ENCODE assay signal across 8 cellular contexts in genomic region chr7:134885967-134886352, GRCh38.
DNase-seq lines count a peak whose midpoint lies in the region; ATAC-seq and TF ChIP-seq lines count a peak whose summit lies in the region.

No MANE protein-coding gene starts in this region.

- peak; percentile 66 for DNase-seq in GM04504 (ENCODE audit: low read depth)
- DNase-seq in SIG-M5 treated with dmso at 0.1 percent for 504 hours (lab: John Stamatoyannopoulos, UW; ENCODE audit: unreplicated experiment): peak; percentile 47
- DNase-seq in foreskin keratinocyte: peak in 1 of 2 donors; percentile 50
- DNase-seq in skeletal muscle cell (ENCODE audit: low read depth): peak; percentile 81
- no peak for DNase-seq in posterior cingulate gyrus
- DNase-seq in effector memory CD8-positive, alpha-beta T cell: no peak
- no peak for DNase-seq in NCI-H82 (lab: John Stamatoyannopoulos, UW)

- peaks cover 0 to 18% of the 10 kb centered on the region in 2 donors for H3K27me3 Mint-ChIP-seq in effector memory CD8-positive, alpha-beta T cell

- no peak overlapping the region for H3K27ac Mint-ChIP-seq in effector memory CD8-positive, alpha-beta T cell

- no peaks in the 10 kb centered on the region for H3K4me1 Mint-ChIP-seq in effector memory CD8-positive, alpha-beta T cell (ENCODE audit: low read depth in 2 of 2)

- no peaks in the 10 kb centered on the region for H3K36me3 Mint-ChIP-seq in effector memory CD8-positive, alpha-beta T cell (ENCODE audit: insufficient read depth)

- TF ChIP-seq CTCF in foreskin keratinocyte (conservative IDR thresholded peaks at IDR 0.05): no peak

- H3K27ac ChIP-seq in foreskin keratinocyte: no peak overlapping the region

- intact Hi-C loops in posterior cingulate gyrus (cut with DNase I): no loop called here

- H3K4me1 ChIP-seq in foreskin keratinocyte: peaks cover 22% of the 10 kb centered on the region

- H3K4me3 ChIP-seq in skeletal muscle cell (ENCODE audit: low read depth, low read length): no peak overlapping the region

- no peaks in the 10 kb centered on the region for H3K9me3 Mint-ChIP-seq in effector memory CD8-positive, alpha-beta T cell

- H3K27me3 ChIP-seq in foreskin keratinocyte: no peaks in the 10 kb centered on the region

- ATAC-seq in foreskin keratinocyte: peak; percentile 37
- no peak for ATAC-seq in HG03457 (IDR thresholded peaks at IDR 0.05; ENCODE audit: unreplicated experiment)
- no peak for ATAC-seq in effector memory CD8-positive, alpha-beta T cell (replicated peaks)

- H3K4me3 Mint-ChIP-seq in effector memory CD8-positive, alpha-beta T cell: no peak overlapping the region

Comparison
In these comparisons a context has a peak if more than half of its experiments do, and no peak if none do; other contexts are left out.
1. DNase-seq: peak in GM04504 (single experiment), SIG-M5 treated with dmso at 0.1 percent for 504 hours (single experiment) and skeletal muscle cell (single experiment); none in posterior cingulate gyrus (0 of 10), effector memory CD8-positive, alpha-beta T cell (0 of 3) and NCI-H82 (single experiment).